In genomic region chr1:113928129-113928949, GRCh38 we compare ENCODE assay signal across 8 cellular contexts. TPM values are rescaled to one million over a fixed set of nuclear protein-coding genes. Genes with fewer than 3 reads are reported as not detected.
DNase-seq lines count a peak whose midpoint lies in the region; ATAC-seq and TF ChIP-seq lines count a peak whose summit lies in the region.

No MANE protein-coding gene starts in this region.

- POLR2A ChIA-PET in activated CD4-positive, alpha-beta memory T cell treated with anti-CD3 and anti-CD28 coated beads for 36 hours (lab: Charles Lee) = interaction anchor here (1.0 to 4.1 kb wide), 12 partner anchors 10 to 116 kb away, joined by 3 to 137 read pairs (median 11); partner anchors contain the start of genes AP4B1, DCLRE1B and RSBN1

- H3K9me3 ChIP-seq in heart right ventricle (no peaks in the 10 kb centered on the region), sigmoid colon (no peaks in the 10 kb centered on the region)

- H3K27me3 ChIP-seq in heart right ventricle (no peaks in the 10 kb centered on the region), sigmoid colon (no peaks in the 10 kb centered on the region)

- peaks cover under 1% of the 10 kb centered on the region for H3K27me3 Mint-ChIP-seq in activated CD4-positive, alpha-beta memory T cell treated with anti-CD3 and anti-CD28 coated beads for 36 hours

- H3K27ac ChIP-seq in heart right ventricle = peak overlapping the region; percentile 80 to 97 (median 94)
- H3K27ac ChIP-seq in sigmoid colon = peak overlapping the region; percentile 94 to 99 (median 97)

- CTCF ChIA-PET in activated CD4-positive, alpha-beta memory T cell treated with anti-CD3 and anti-CD28 coated beads for 36 hours (lab: Charles Lee) = interaction anchor here (0.9 to 4.5 kb wide), 9 partner anchors 15 to 96 kb away, joined by 3 to 54 read pairs (median 3); partner anchors contain the start of genes AP4B1 and DCLRE1B

- H3K4me1 ChIP-seq in heart right ventricle (peaks cover 2 to 44% (median 35%) of the 10 kb centered on the region in 9 donors), sigmoid colon (peaks cover 0 to 43% (median 34%) of the 10 kb centered on the region in 4 donors)

- intact Hi-C loops in activated CD4-positive, alpha-beta memory T cell treated with anti-CD3 and anti-CD28 coated beads for 36 hours (cut with micrococcal nuclease) = no loop called here
- intact Hi-C loops in heart right ventricle (cut with DNase I) (loop anchor here in 3 of 10 donors (2.0 kb wide), 2 partner anchors 16 to 24 kb away; partner anchors contain the start of genes AP4B1 (in 1 of the 3) and DCLRE1B (in 1 of the 3)), sigmoid colon (cut with DNase I) (loop anchor here (2.0 kb wide), 2 partner anchors 50 to 538 kb away; partner anchors contain the start of genes MAGI3 and OLFML3)

- H3K36me3 ChIP-seq in heart right ventricle = no peaks in the 10 kb centered on the region
- no peaks in the 10 kb centered on the region for H3K36me3 ChIP-seq in sigmoid colon

- peak overlapping the region; percentile 99 for H3K27ac Mint-ChIP-seq in activated CD4-positive, alpha-beta memory T cell treated with anti-CD3 and anti-CD28 coated beads for 36 hours

- H3K9me3 Mint-ChIP-seq in activated CD4-positive, alpha-beta memory T cell treated with anti-CD3 and anti-CD28 coated beads for 36 hours = no peaks in the 10 kb centered on the region

- no peak for TF ChIP-seq CTCF in GM13976 (IDR thresholded peaks at IDR 0.05; ENCODE audit: borderline replicate concordance, control extremely low read depth, extremely low read depth, insufficient read depth, missing control alignments)
- no peak for TF ChIP-seq CTCF in heart right ventricle (IDR thresholded peaks at IDR 0.05)
- no peak for TF ChIP-seq CTCF in sigmoid colon (IDR thresholded peaks at IDR 0.05)

- TF ChIP-seq POLR2A in sigmoid colon (IDR thresholded peaks at IDR 0.05) = no peak

- in situ Hi-C loops in GM13976 (cut with MboI; ENCODE audit: low sequenced_read_pairs, unreplicated experiment) = no loop called here

- DNase-seq in GM13976 (ENCODE audit: low spot score) (peak; percentile 48), heart right ventricle (no peak), sigmoid colon (no peak), NCI-H2107 treated with DMSO at 0.1 percent for 48 hours (lab: John Stamatoyannopoulos, UW; ENCODE audit: unreplicated experiment) (no peak), NCI-H82 treated with DMSO at 0.1 percent for 48 hours (lab: John Stamatoyannopoulos, UW; ENCODE audit: unreplicated experiment) (no peak)
- no peak for DNase-seq in activated CD4-positive, alpha-beta memory T cell treated with anti-CD3 and anti-CD28 coated beads for 36 hours

- H3K36me3 Mint-ChIP-seq in activated CD4-positive, alpha-beta memory T cell treated with anti-CD3 and anti-CD28 coated beads for 36 hours = peaks cover 6% of the 10 kb centered on the region

- H3K4me1 Mint-ChIP-seq in activated CD4-positive, alpha-beta memory T cell treated with anti-CD3 and anti-CD28 coated beads for 36 hours (ENCODE audit: low read depth) = peaks cover 38% of the 10 kb centered on the region

- whole genome bisulfite sequencing in heart right ventricle, 2 donors = 18 to 20% methylated on average over 7 of the region's 7 CpGs
- WGBS in sigmoid colon, 2 donors = 3 to 6% methylated on average over 7 of the region's 7 CpGs

- TF ChIP-seq EP300 in sigmoid colon (IDR thresholded peaks at IDR 0.05) = no peak

- H3K4me3 Mint-ChIP-seq in activated CD4-positive, alpha-beta memory T cell treated with anti-CD3 and anti-CD28 coated beads for 36 hours = peak overlapping the region; percentile 98

- H3K4me3 ChIP-seq in heart right ventricle (peak overlapping the region; percentile 40 to 97 (median 90)), sigmoid colon (peak overlapping the region; percentile 70 to 92 (median 85))

- peak; percentile 23 for ATAC-seq in HG02973 (IDR thresholded peaks at IDR 0.05; ENCODE audit: unreplicated experiment)
- ATAC-seq in heart right ventricle = peak in 3 of 8 donors; percentile 32 to 46 (median 36)
- ATAC-seq in HG03196 (IDR thresholded peaks at IDR 0.05; ENCODE audit: unreplicated experiment) = no peak

RNA-seq across cellular contexts. Expression of gene HIPK1, which starts 0.8 kb away (rescaled TPM):
- 10 to 100 TPM; 55.3 to 55.7 TPM for total RNA-seq in activated CD4-positive, alpha-beta memory T cell treated with anti-CD3 and anti-CD28 coated beads for 36 hours
- total RNA-seq in heart right ventricle (10 to 100 TPM; 42.6 to 91.0 (median 62.2) TPM), sigmoid colon (10 to 100 TPM; 47.2 to 57.1 (median 49.9) TPM)
- polyA plus RNA-seq in heart right ventricle (10 to 100 TPM in 1 of 2 donors, 1 to 10 TPM in 1; 7.8 to 10.7 TPM), sigmoid colon (10 to 100 TPM; 13.8 to 16.9 (median 16.6) TPM)

RNA-seq across cellular contexts. Expression of gene DCLRE1B, which starts 23.2 kb away (rescaled TPM):
- 10 to 100 TPM; 19.4 to 19.6 TPM for total RNA-seq in activated CD4-positive, alpha-beta memory T cell treated with anti-CD3 and anti-CD28 coated beads for 36 hours
- total RNA-seq in heart right ventricle = 1 to 10 TPM in 9 of 10 donors, under 1 TPM in 1; 0.78 to 4.2 (median 2.1) TPM
- polyA plus RNA-seq in heart right ventricle = 1 to 10 TPM in 1 of 2 donors, under 1 TPM in 1; 0.59 to 1.8 TPM
- total RNA-seq in sigmoid colon = 1 to 10 TPM; 4.3 to 4.9 (median 4.4) TPM
- 1 to 10 TPM; 1.8 to 4.9 (median 2.4) TPM for polyA plus RNA-seq in sigmoid colon

RNA-seq across cellular contexts. Expression of gene AP4B1, which starts 23.7 kb away (rescaled TPM):
- total RNA-seq in activated CD4-positive, alpha-beta memory T cell treated with anti-CD3 and anti-CD28 coated beads for 36 hours = 10 to 100 TPM; 41.4 to 42.2 TPM
- total RNA-seq in heart right ventricle (10 to 100 TPM in 8 of 10 donors, 1 to 10 TPM in 2; 9.1 to 13.9 (median 11.5) TPM), sigmoid colon (10 to 100 TPM in 2 of 4 donors, 1 to 10 TPM in 2; 6.2 to 15.5 (median 10.8) TPM)
- polyA plus RNA-seq in heart right ventricle (10 to 100 TPM in 1 of 2 donors, 1 to 10 TPM in 1; 7.5 to 15.4 TPM), sigmoid colon (10 to 100 TPM in 1 of 3 donors, 1 to 10 TPM in 2; 4.8 to 21.3 (median 7.9) TPM)

RNA-seq across cellular contexts. Expression of gene BCL2L15, which starts 41.0 kb away (rescaled TPM):
- under 1 TPM; 0.22 to 0.93 TPM for total RNA-seq in activated CD4-positive, alpha-beta memory T cell treated with anti-CD3 and anti-CD28 coated beads for 36 hours
- total RNA-seq in heart right ventricle (under 1 TPM in 7 of 10 donors, not detected in 3; 0.05 to 0.28 (median 0.09) TPM), sigmoid colon (under 1 TPM; under 0.01 to 0.49 (median 0.34) TPM)
- polyA plus RNA-seq in heart right ventricle (under 1 TPM; 0.07 to 0.15 TPM), sigmoid colon (10 to 100 TPM; 63.1 to 87.9 (median 85.8) TPM)

RNA-seq across cellular contexts. Expression of gene OLFML3, which starts 50.9 kb away (rescaled TPM):
- under 1 TPM in 1 of 2 experiments, not detected in 1; 0.21 TPM for total RNA-seq in activated CD4-positive, alpha-beta memory T cell treated with anti-CD3 and anti-CD28 coated beads for 36 hours
- total RNA-seq in heart right ventricle (10 to 100 TPM in 7 of 10 donors, 1 to 10 TPM in 3; 6.1 to 19.7 (median 11.0) TPM), sigmoid colon (100 to 1,000 TPM in 3 of 4 donors, 10 to 100 TPM in 1; 94.0 to 149 (median 132) TPM)
- polyA plus RNA-seq in heart right ventricle (10 to 100 TPM; 10.3 to 11.4 TPM), sigmoid colon (10 to 100 TPM; 14.1 to 23.8 (median 21.0) TPM)
